In genomic region chr2:55012648-55013484, GRCh38 we compare ENCODE assay signal across 11 cellular contexts. TPM values are rescaled to one million over a fixed set of nuclear protein-coding genes. Genes with fewer than 3 reads are reported as not detected.
DNase-seq lines count a peak whose midpoint lies in the region; ATAC-seq and TF ChIP-seq lines count a peak whose summit lies in the region.
"Had no signal": no experiment of that assay in that cellular context is flagged by ENCODE, and none has a peak within 500 bp of the region (broad histone marks: within the 10 kb centered on the region; RNA-seq: fewer than 3 reads in every experiment).

No MANE protein-coding gene starts in this region.

- H3K9me3 ChIP-seq in breast epithelium (no peaks in the 10 kb centered on the region), mesodermal cell (ENCODE audit: control insufficient read depth, low read length) (no peaks in the 10 kb centered on the region)

- peaks cover 51% of the 10 kb centered on the region for H3K4me1 Mint-ChIP-seq in activated T-cell treated with anti-CD3 and anti-CD28 coated beads, Interleukin-2, amount 50 U/mL, for 72 hours (ENCODE audit: low read depth)
- H3K4me1 Mint-ChIP-seq in activated T-cell treated with anti-CD3 and anti-CD28 coated beads, Interleukin-2, amount 50 U/mL, for 4 hours (ENCODE audit: low read depth), result peaks cover 53% of the 10 kb centered on the region
- H3K4me1 Mint-ChIP-seq in type B pancreatic cell (ENCODE audit: unreplicated experiment), result peaks cover 52% of the 10 kb centered on the region

- H3K36me3 Mint-ChIP-seq in activated T-cell treated with anti-CD3 and anti-CD28 coated beads, Interleukin-2, amount 50 U/mL, for 72 hours (ENCODE audit: insufficient read depth in 2 of 2), result peaks cover 0 to 2% of the 10 kb centered on the region in 2 donors
- peaks cover 2% of the 10 kb centered on the region for H3K36me3 Mint-ChIP-seq in activated T-cell treated with anti-CD3 and anti-CD28 coated beads, Interleukin-2, amount 50 U/mL, for 4 hours (ENCODE audit: insufficient read depth)
- H3K36me3 Mint-ChIP-seq in type B pancreatic cell, result no peaks in the 10 kb centered on the region

- H3K27me3 Mint-ChIP-seq in activated T-cell treated with anti-CD3 and anti-CD28 coated beads, Interleukin-2, amount 50 U/mL, for 72 hours (ENCODE audit: low read depth), result no peaks in the 10 kb centered on the region
- no peaks in the 10 kb centered on the region for H3K27me3 Mint-ChIP-seq in activated T-cell treated with anti-CD3 and anti-CD28 coated beads, Interleukin-2, amount 50 U/mL, for 4 hours (ENCODE audit: low read depth)
- no peaks in the 10 kb centered on the region for H3K27me3 Mint-ChIP-seq in type B pancreatic cell

- no peaks in the 10 kb centered on the region for H3K27me3 ChIP-seq in breast epithelium

- TF ChIP-seq CTCF in breast epithelium (IDR thresholded peaks at IDR 0.05), result no peak
- TF ChIP-seq CTCF in type B pancreatic cell (conservative IDR thresholded peaks at IDR 0.05), result no peak

- H3K27ac ChIP-seq in breast epithelium (peak overlapping the region; percentile 38 to 84), mesodermal cell (ENCODE audit: low read depth, low read length, severe bottlenecking) (peak overlapping the region; percentile 3)

- peak overlapping the region in 1 of 2 donors; percentile 17 for H3K4me3 Mint-ChIP-seq in activated T-cell treated with anti-CD3 and anti-CD28 coated beads, Interleukin-2, amount 50 U/mL, for 72 hours
- H3K4me3 Mint-ChIP-seq in activated T-cell treated with anti-CD3 and anti-CD28 coated beads, Interleukin-2, amount 50 U/mL, for 4 hours, result no peak overlapping the region
- H3K4me3 Mint-ChIP-seq in type B pancreatic cell, result peak overlapping the region; percentile 56

- H3K36me3 ChIP-seq in breast epithelium (no peaks in the 10 kb centered on the region), mesodermal cell (ENCODE audit: control insufficient read depth, insufficient read depth, low read length) (no peaks in the 10 kb centered on the region)

- no peak for ATAC-seq in activated T-cell treated with anti-CD3 and anti-CD28 coated beads, Interleukin-2, amount 50 U/mL, for 72 hours (replicated peaks in 1 of 2)
- no peak for ATAC-seq in activated T-cell treated with anti-CD3 and anti-CD28 coated beads, Interleukin-2, amount 50 U/mL, for 4 hours
- ATAC-seq in HG03342 (IDR thresholded peaks at IDR 0.05; ENCODE audit: unreplicated experiment), result no peak

- TF ChIP-seq POLR2A in breast epithelium (IDR thresholded peaks at IDR 0.05), result no peak

- H3K4me1 ChIP-seq in breast epithelium, result peaks cover 0 to 24% of the 10 kb centered on the region in 2 donors
- peaks cover 43% of the 10 kb centered on the region for H3K4me1 ChIP-seq in mesodermal cell (ENCODE audit: control insufficient read depth, insufficient read depth, low read length, poor library complexity, severe bottlenecking)

- H3K4me3 ChIP-seq in breast epithelium (no peak overlapping the region), mesodermal cell (ENCODE audit: extremely low read depth, insufficient read depth, low read length, poor library complexity, severe bottlenecking) (no peak overlapping the region)

- WGBS in mesodermal cell (ENCODE audit: insufficient coverage in 2 of 2), 2 experiments, result 88% methylated on average over 1 of the region's 2 CpGs; no CpG with 5 or more reads in 1 of the 2 experiments

- DNase-seq in activated T-cell treated with anti-CD3 and anti-CD28 coated beads, Interleukin-2, amount 50 U/mL, for 72 hours, result no peak
- DNase-seq in activated T-cell treated with anti-CD3 and anti-CD28 coated beads, Interleukin-2, amount 50 U/mL, for 4 hours, result no peak
- DNase-seq in breast epithelium (ENCODE audit: low spot score in 2 of 2) (no peak), type B pancreatic cell (ENCODE audit: extremely low spot score, unreplicated experiment) (no peak), DMS53 treated with DMSO at 0.1 percent for 48 hours (lab: John Stamatoyannopoulos, UW; ENCODE audit: unreplicated experiment) (no peak)
- no peak for DNase-seq in activated CD4-positive, alpha-beta T cell treated with anti-CD3 and anti-CD28 coated beads for 48 hours
- DNase-seq: activated CD4-positive, alpha-beta T cell treated with anti-CD3 and anti-CD28 coated beads, Interleukin-2, amount 50 U/mL, for 1 hour; Right ventricle myocardium superior; stimulated activated CD4-positive, alpha-beta T cell treated with anti-CD3 and anti-CD28 coated beads, Interleukin-2, amount 100 ng/mL, for 48 hours had no signal

- no peaks in the 10 kb centered on the region for H3K9me3 Mint-ChIP-seq in activated T-cell treated with anti-CD3 and anti-CD28 coated beads, Interleukin-2, amount 50 U/mL, for 72 hours
- H3K9me3 Mint-ChIP-seq in activated T-cell treated with anti-CD3 and anti-CD28 coated beads, Interleukin-2, amount 50 U/mL, for 4 hours, result no peaks in the 10 kb centered on the region
- no peaks in the 10 kb centered on the region for H3K9me3 Mint-ChIP-seq in type B pancreatic cell

- H3K27ac Mint-ChIP-seq in activated T-cell treated with anti-CD3 and anti-CD28 coated beads, Interleukin-2, amount 50 U/mL, for 72 hours, result peak overlapping the region; percentile 22
- peak overlapping the region; percentile 73 for H3K27ac Mint-ChIP-seq in type B pancreatic cell

- intact Hi-C loops in breast epithelium (cut with DNase I; ENCODE audit: low total_unique reads), result no loop called here

RNA-seq across cellular contexts. Expression of gene RTN4, which starts 37.4 kb away (rescaled TPM):
- total RNA-seq in activated T-cell treated with anti-CD3 and anti-CD28 coated beads, Interleukin-2, amount 50 U/mL, for 72 hours, result 10 to 100 TPM; 78.8 to 83.3 TPM
- 10 to 100 TPM; 71.4 to 75.9 (median 73.6) TPM for total RNA-seq in activated T-cell treated with anti-CD3 and anti-CD28 coated beads, Interleukin-2, amount 50 U/mL, for 4 hours
- total RNA-seq in breast epithelium (100 to 1,000 TPM; 188 to 419 (median 201) TPM), type B pancreatic cell (ENCODE audit: low replicate concordance) (187 and 222 TPM in 2 replicates)
- 304 TPM for polyA plus RNA-seq in mesodermal cell (2013, experiment 1 of 2)
- 314 TPM for polyA plus RNA-seq in mesodermal cell (2013, experiment 2 of 2)
